ENCODE assay signal across 8 cellular contexts in genomic region chr17:51322390-51323029, GRCh38.
DNase-seq lines count a peak whose midpoint lies in the region; ATAC-seq lines count a peak whose summit lies in the region.

No MANE protein-coding gene starts in this region.

- CTCF ChIA-PET in activated CD4-positive, alpha-beta T cell treated with anti-CD3 and anti-CD28 coated beads for 36 hours (lab: Charles Lee): interaction anchor here (0.7 to 1.1 kb wide), 3 partner anchors 19 to 141 kb away, joined by 3 to 4 read pairs (median 3); no protein-coding TSS in a partner anchor

- no peak overlapping the region for H3K4me3 Mint-ChIP-seq in activated CD4-positive, alpha-beta T cell treated with anti-CD3 and anti-CD28 coated beads for 36 hours
- no peak overlapping the region for H3K4me3 Mint-ChIP-seq in activated T-cell treated with anti-CD3 and anti-CD28 coated beads, Interleukin-2, amount 50 U/mL, for 24 hours

- H3K9me3 Mint-ChIP-seq in activated CD4-positive, alpha-beta T cell treated with anti-CD3 and anti-CD28 coated beads for 36 hours (ENCODE audit: low read depth): peaks cover 7% of the 10 kb centered on the region
- peaks cover 7% of the 10 kb centered on the region for H3K9me3 Mint-ChIP-seq in activated T-cell treated with anti-CD3 and anti-CD28 coated beads, Interleukin-2, amount 50 U/mL, for 24 hours

- POLR2A ChIA-PET in activated CD4-positive, alpha-beta T cell treated with anti-CD3 and anti-CD28 coated beads for 36 hours (lab: Charles Lee): no interaction called here

- intact Hi-C loops in activated CD4-positive, alpha-beta T cell treated with anti-CD3 and anti-CD28 coated beads for 36 hours (cut with DNase I, micrococcal nuclease): loop anchor here in 1 of 2 experiments (10.0 kb wide), 1 partner anchor 412 kb away; no protein-coding TSS in a partner anchor

- no peak for DNase-seq in activated CD4-positive, alpha-beta T cell treated with anti-CD3 and anti-CD28 coated beads for 36 hours
- DNase-seq in activated CD4-positive, alpha-beta T cell treated with anti-CD3 and anti-CD28 coated beads for 1 hour: no peak
- DNase-seq in SIG-M5 (lab: John Stamatoyannopoulos, UW) (peak; percentile 35), iPS DF 19.7 (ENCODE audit: low read depth, low spot score) (peak; percentile 63), islet precursor cell (no peak), GF-D8 (lab: John Stamatoyannopoulos, UW) (no peak)
- no peak for DNase-seq in activated T-cell treated with anti-CD3 and anti-CD28 coated beads, Interleukin-2, amount 50 U/mL, for 24 hours

- H3K4me1 Mint-ChIP-seq in activated CD4-positive, alpha-beta T cell treated with anti-CD3 and anti-CD28 coated beads for 36 hours: no peaks in the 10 kb centered on the region
- H3K4me1 Mint-ChIP-seq in activated T-cell treated with anti-CD3 and anti-CD28 coated beads, Interleukin-2, amount 50 U/mL, for 24 hours (ENCODE audit: low read depth): no peaks in the 10 kb centered on the region

- no peak overlapping the region for H3K27ac Mint-ChIP-seq in activated CD4-positive, alpha-beta T cell treated with anti-CD3 and anti-CD28 coated beads for 36 hours
- H3K27ac Mint-ChIP-seq in activated T-cell treated with anti-CD3 and anti-CD28 coated beads, Interleukin-2, amount 50 U/mL, for 24 hours: no peak overlapping the region

- H3K27me3 Mint-ChIP-seq in activated CD4-positive, alpha-beta T cell treated with anti-CD3 and anti-CD28 coated beads for 36 hours: peaks cover 5% of the 10 kb centered on the region
- peaks cover 3% of the 10 kb centered on the region for H3K27me3 Mint-ChIP-seq in activated T-cell treated with anti-CD3 and anti-CD28 coated beads, Interleukin-2, amount 50 U/mL, for 24 hours

- no peaks in the 10 kb centered on the region for H3K36me3 Mint-ChIP-seq in activated CD4-positive, alpha-beta T cell treated with anti-CD3 and anti-CD28 coated beads for 36 hours (ENCODE audit: low read depth)
- H3K36me3 Mint-ChIP-seq in activated T-cell treated with anti-CD3 and anti-CD28 coated beads, Interleukin-2, amount 50 U/mL, for 24 hours (ENCODE audit: low read depth): no peaks in the 10 kb centered on the region

- peak; percentile 74 for ATAC-seq in activated CD4-positive, alpha-beta T cell treated with anti-CD3 and anti-CD28 coated beads for 36 hours
- ATAC-seq in HG03432 (IDR thresholded peaks at IDR 0.05; ENCODE audit: unreplicated experiment): peak; percentile 65

Comparison
In these comparisons a context has a peak if more than half of its experiments do, and no peak if none do; other contexts are left out.
1. DNase-seq: peak in SIG-M5 (single experiment) and iPS DF 19.7 (single experiment); none in activated CD4-positive, alpha-beta T cell treated with anti-CD3 and anti-CD28 coated beads for 36 hours (single experiment), activated CD4-positive, alpha-beta T cell treated with anti-CD3 and anti-CD28 coated beads for 1 hour (single experiment), activated T-cell treated with anti-CD3 and anti-CD28 coated beads, Interleukin-2, amount 50 U/mL, for 24 hours (single experiment), islet precursor cell (single experiment) and GF-D8 (single experiment).